In the genomic region with DNA sequence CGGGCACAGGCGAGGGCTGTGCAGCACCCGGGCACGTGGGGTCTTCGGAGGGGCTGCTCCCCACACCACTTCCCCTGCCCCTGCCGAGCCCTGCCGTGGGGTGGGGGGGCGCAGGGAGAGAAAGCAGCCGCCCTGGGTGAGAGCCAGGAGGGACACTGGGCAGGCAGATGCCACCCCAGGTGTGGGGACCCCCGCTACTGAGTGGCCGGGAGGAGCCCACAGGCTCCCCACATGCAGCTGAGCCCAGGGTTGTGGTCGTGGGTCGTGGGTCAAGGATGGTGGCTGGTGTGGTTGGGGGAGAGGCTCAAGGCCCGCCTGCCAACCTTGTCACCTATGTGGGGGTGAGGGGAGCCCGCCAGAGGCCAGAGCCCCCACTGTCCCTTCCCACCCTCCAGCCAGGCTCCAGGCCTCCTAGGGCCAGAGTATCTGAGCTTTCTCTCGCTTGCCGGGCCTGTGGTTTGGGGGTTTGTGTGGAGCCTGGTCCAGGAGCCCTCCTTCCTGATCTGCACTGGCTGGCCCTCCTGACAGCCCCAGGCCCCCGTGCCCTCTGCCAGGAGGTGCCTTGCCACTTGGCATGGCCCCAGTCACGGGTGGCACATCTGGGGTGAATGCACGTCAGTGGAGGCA, we compare ENCODE assay signal across 21 cellular contexts. TPM values are rescaled to one million over a fixed set of nuclear protein-coding genes. Genes with fewer than 3 reads are reported as not detected.
A peak's percentile ranks its signal among the peaks of the same experiment; 100 is the strongest.
DNase-seq lines count a peak whose midpoint lies in the region; ATAC-seq and TF ChIP-seq lines count a peak whose summit lies in the region.
"Had no signal": no experiment of that assay in that cellular context is flagged by ENCODE, and none has a peak within 500 bp of the region (broad histone marks: within the 10 kb centered on the region; RNA-seq: fewer than 3 reads in every experiment).

No MANE protein-coding gene starts in this region.

- no peak overlapping the region for H2BK12ac ChIP-seq in neuronal stem cell (ENCODE audit: low read length)

- no peak for TF ChIP-seq POLR2A in sigmoid colon (IDR thresholded peaks at IDR 0.05)

- TF ChIP-seq CTCF in sigmoid colon (IDR thresholded peaks at IDR 0.05): no peak

- no peak for TF ChIP-seq EP300 in sigmoid colon (IDR thresholded peaks at IDR 0.05)

- peak overlapping the region; percentile 8 for H3K14ac ChIP-seq in neuronal stem cell (ENCODE audit: low read length)

- in situ Hi-C loops in HAP-1 (cut with MboI; ENCODE audit: low sequenced_read_pairs): no loop called here

- H3K27me3 ChIP-seq in right cardiac atrium (ENCODE audit: control insufficient read depth, insufficient read depth): no peaks in the 10 kb centered on the region
- H3K27me3 ChIP-seq in Karpas-422 (ENCODE audit: low read length): no peaks in the 10 kb centered on the region
- peaks cover 0 to 33% (median 8%) of the 10 kb centered on the region in 3 experiments for H3K27me3 ChIP-seq in neuronal stem cell (ENCODE audit: control insufficient read depth in 3 of 3, insufficient read depth in 3 of 3, low read depth in 1 of 3, low read length in 3 of 3)
- peaks cover 32 to 87% (median 81%) of the 10 kb centered on the region in 3 donors for H3K27me3 ChIP-seq in sigmoid colon
- H3K27me3 ChIP-seq in HAP-1 (ENCODE audit: low read depth): no peaks in the 10 kb centered on the region

- H3K4me1 ChIP-seq in right cardiac atrium (ENCODE audit: control insufficient read depth, insufficient read depth, low read length) (no peaks in the 10 kb centered on the region), Karpas-422 (ENCODE audit: low read length) (peaks cover 35% of the 10 kb centered on the region), neuronal stem cell (ENCODE audit: control insufficient read depth in 2 of 2, insufficient read depth in 1 of 2, low read depth in 1 of 2, low read length in 2 of 2) (peaks cover 4 to 5% of the 10 kb centered on the region in 2 donors), sigmoid colon (peaks cover 0 to 15% (median 11%) of the 10 kb centered on the region in 4 donors), HAP-1 (no peaks in the 10 kb centered on the region)

- no peak overlapping the region for H2BK5ac ChIP-seq in neuronal stem cell (ENCODE audit: low read length)

- no peak overlapping the region for H2BK15ac ChIP-seq in neuronal stem cell (ENCODE audit: low read length)

- H4K8ac ChIP-seq in neuronal stem cell (ENCODE audit: low read depth, low read length): no peak overlapping the region

- H3K4me2 ChIP-seq in Karpas-422 (ENCODE audit: low read depth, low read length, poor library complexity, severe bottlenecking): peak overlapping the region; percentile 65
- H3K4me2 ChIP-seq in neuronal stem cell (ENCODE audit: insufficient read depth, low read length, poor library complexity, severe bottlenecking): no peak overlapping the region
- H3K4me2 ChIP-seq: KMS-11 had no signal

- H3K36me3 ChIP-seq in Karpas-422 (ENCODE audit: insufficient read depth, low read length): 0 out of 2 replicates have a peak, but pooled peaks cover 2% of the 10 kb centered on the region
- H3K36me3 ChIP-seq in neuronal stem cell (replicated peaks in 1 of 2; ENCODE audit: control insufficient read depth in 2 of 2, insufficient read depth in 2 of 2, low read length in 2 of 2): no peaks in the 10 kb centered on the region
- H3K36me3 ChIP-seq in sigmoid colon: no peaks in the 10 kb centered on the region
- peaks cover 6% of the 10 kb centered on the region for H3K36me3 ChIP-seq in HAP-1 (replicated peaks)

- H4K20me1 ChIP-seq in Karpas-422 (ENCODE audit: insufficient read depth, low read depth, low read length): peaks cover 48% of the 10 kb centered on the region

- H2BK120ac ChIP-seq in neuronal stem cell (ENCODE audit: low read depth, low read length): no peak overlapping the region

- WGBS in right cardiac atrium: 69% methylated on average over 19 of the region's 20 CpGs
- no CpG with 5 or more reads among the region's 20 CpGs for WGBS in neuronal stem cell (ENCODE audit: extremely low coverage in 2 of 2, insufficient read length in 2 of 2, insufficient replicate concordance in 1 of 2), 2 donors
- 38 to 54% methylated on average over 19 of the region's 20 CpGs for WGBS in sigmoid colon, 2 donors

- no peaks in the 10 kb centered on the region for H3K9me3 ChIP-seq in right cardiac atrium (ENCODE audit: control insufficient read depth, low read length)
- H3K9me3 ChIP-seq in Karpas-422 (ENCODE audit: low read length): no peaks in the 10 kb centered on the region
- H3K9me3 ChIP-seq in neuronal stem cell (replicated peaks in 1 of 2; ENCODE audit: control insufficient read depth in 2 of 2, insufficient read depth in 1 of 2, low read depth in 1 of 2, low read length in 2 of 2): no peaks in the 10 kb centered on the region
- H3K9me3 ChIP-seq in sigmoid colon: no peaks in the 10 kb centered on the region
- H3K9me3 ChIP-seq in HAP-1: no peaks in the 10 kb centered on the region

- H3K23ac ChIP-seq in neuronal stem cell (ENCODE audit: low read depth, low read length, poor library complexity): no peak overlapping the region

- peak in 2 of 3 donors; percentile 42 to 46 for DNase-seq in right cardiac atrium
- no peak for DNase-seq in left ventricle myocardium superior
- peak; percentile 60 for DNase-seq in Karpas-422
- DNase-seq in neuronal stem cell (ENCODE audit: low spot score): no peak
- no peak for DNase-seq in sigmoid colon
- no peak for DNase-seq in HAP-1 (ENCODE audit: low spot score in 2 of 2)
- no peak for DNase-seq in foreskin melanocyte
- DNase-seq: C1 segment of cervical spinal cord; CD4-positive, CD25-positive, alpha-beta regulatory T cell; CD8-positive, alpha-beta memory T cell; COR-L47; DMS 273 treated with DMSO at 0.1 percent for 48 hours; DMS53; DND-41; EL; GM23248; HCEC 1CT; HFFc6 had no signal

- no peak overlapping the region for H2AK5ac ChIP-seq in neuronal stem cell (ENCODE audit: low read depth, low read length)

- H3K79me2 ChIP-seq in Karpas-422 (ENCODE audit: low read length): no peaks in the 10 kb centered on the region

- H3K4ac ChIP-seq in neuronal stem cell (ENCODE audit: low read length): no peak overlapping the region

- H3K27ac ChIP-seq in right cardiac atrium (ENCODE audit: low read length) (no peak overlapping the region), Karpas-422 (ENCODE audit: low read length) (peak overlapping the region; percentile 66), neuronal stem cell (replicated peaks; ENCODE audit: low read length) (no peak overlapping the region), sigmoid colon (no peak overlapping the region)
- H3K27ac ChIP-seq: 22Rv1, GM23248, HL-60, KMS-11 had no signal

- H3K9ac ChIP-seq in Karpas-422 (ENCODE audit: low read length) (peak overlapping the region; percentile 61), neuronal stem cell (ENCODE audit: low read depth, low read length, poor library complexity) (no peak overlapping the region)
- H3K9ac ChIP-seq: GM23248, KMS-11 had no signal

- H3K79me1 ChIP-seq in neuronal stem cell (ENCODE audit: low read depth, low read length): peaks cover 5% of the 10 kb centered on the region

- H3K4me3 ChIP-seq in right cardiac atrium (ENCODE audit: low read length): no peak overlapping the region
- H3K4me3 ChIP-seq in Karpas-422 (ENCODE audit: low read length): peak overlapping the region; percentile 43; the same call in 1 of the 2 replicates
- no peak overlapping the region for H3K4me3 ChIP-seq in neuronal stem cell (ENCODE audit: low read length in 2 of 2)
- H3K4me3 ChIP-seq in sigmoid colon: no peak overlapping the region
- H3K4me3 ChIP-seq in HAP-1: no peak overlapping the region
- H3K4me3 ChIP-seq: GM23248 had no signal

- ATAC-seq in right cardiac atrium: no peak
- ATAC-seq in left ventricle myocardium superior: no peak

- intact Hi-C loops in right cardiac atrium (cut with DNase I): no loop called here
- intact Hi-C loops in left ventricle myocardium superior (cut with micrococcal nuclease): no loop called here
- intact Hi-C loops in sigmoid colon (cut with DNase I): loop anchor here (10.0 kb wide), 1 partner anchor 136 kb away; a partner anchor contains a TSS

- H4K91ac ChIP-seq in neuronal stem cell (ENCODE audit: low read depth, low read length, poor library complexity): no peak overlapping the region

- H2AFZ ChIP-seq in Karpas-422 (ENCODE audit: low read length): no peak overlapping the region
- no peak overlapping the region for H2AFZ ChIP-seq in neuronal stem cell (ENCODE audit: low read length)
- H2AFZ ChIP-seq: GM23248 had no signal

- H3K18ac ChIP-seq in neuronal stem cell (ENCODE audit: low read length): no peak overlapping the region

- no peaks in the 10 kb centered on the region for H3K9me2 ChIP-seq in Karpas-422 (replicated peaks; ENCODE audit: insufficient read depth, low read length)

RNA-seq across cellular contexts. Expression of a gene that starts 35.5 kb away (rescaled TPM):
- total RNA-seq in right cardiac atrium: 10 to 100 TPM; 42.4 to 50.2 (median 46.5) TPM
- 30.1 TPM for polyA plus RNA-seq in right cardiac atrium
- total RNA-seq in left ventricle myocardium superior: 49.1 TPM
- total RNA-seq in Karpas-422 (2014; rRNA removed; shearing (Covaris generic); ENCODE audit: low replicate concordance): 24.4 and 39.8 TPM in 2 replicates
- 18.9 TPM for polyA plus RNA-seq in neuronal stem cell (2013, experiment 1 of 2)
- polyA plus RNA-seq in neuronal stem cell (2013, experiment 2 of 2): 18.7 TPM
- total RNA-seq in sigmoid colon: 10 to 100 TPM; 45.7 to 68.7 (median 48.5) TPM
- polyA plus RNA-seq in sigmoid colon: 10 to 100 TPM; 18.6 to 60.9 (median 36.1) TPM

RNA-seq across cellular contexts. Expression of a gene that starts 45.8 kb away (rescaled TPM):
- total RNA-seq in right cardiac atrium (1 to 10 TPM in 2 of 4 donors, under 1 TPM in 2; 0.94 to 1.1 (median 0.99) TPM), left ventricle myocardium superior (1.3 TPM), sigmoid colon (1 to 10 TPM in 3 of 4 donors, under 1 TPM in 1; 0.83 to 2.5 (median 2.4) TPM)
- polyA plus RNA-seq in right cardiac atrium (1.1 TPM), sigmoid colon (10 to 100 TPM; 12.0 to 51.3 (median 19.9) TPM)
- 2.0 and 3.5 TPM in 2 replicates for total RNA-seq in Karpas-422 (2014; rRNA removed; shearing (Covaris generic); ENCODE audit: low replicate concordance)
- 3.3 TPM for polyA plus RNA-seq in neuronal stem cell (2013, experiment 1 of 2)
- polyA plus RNA-seq in neuronal stem cell (2013, experiment 2 of 2): 3.2 TPM

Comparison
In these comparisons a context has a peak if more than half of its experiments do, and no peak if none do; other contexts are left out.
1. DNase-seq: peak in right cardiac atrium (2 of 3) and Karpas-422 (single experiment); none in left ventricle myocardium superior (single experiment), neuronal stem cell (single experiment), sigmoid colon (single experiment), HAP-1 (0 of 2) and foreskin melanocyte (single experiment).